ENCODE assay signal across 12 cellular contexts in the genomic region with DNA sequence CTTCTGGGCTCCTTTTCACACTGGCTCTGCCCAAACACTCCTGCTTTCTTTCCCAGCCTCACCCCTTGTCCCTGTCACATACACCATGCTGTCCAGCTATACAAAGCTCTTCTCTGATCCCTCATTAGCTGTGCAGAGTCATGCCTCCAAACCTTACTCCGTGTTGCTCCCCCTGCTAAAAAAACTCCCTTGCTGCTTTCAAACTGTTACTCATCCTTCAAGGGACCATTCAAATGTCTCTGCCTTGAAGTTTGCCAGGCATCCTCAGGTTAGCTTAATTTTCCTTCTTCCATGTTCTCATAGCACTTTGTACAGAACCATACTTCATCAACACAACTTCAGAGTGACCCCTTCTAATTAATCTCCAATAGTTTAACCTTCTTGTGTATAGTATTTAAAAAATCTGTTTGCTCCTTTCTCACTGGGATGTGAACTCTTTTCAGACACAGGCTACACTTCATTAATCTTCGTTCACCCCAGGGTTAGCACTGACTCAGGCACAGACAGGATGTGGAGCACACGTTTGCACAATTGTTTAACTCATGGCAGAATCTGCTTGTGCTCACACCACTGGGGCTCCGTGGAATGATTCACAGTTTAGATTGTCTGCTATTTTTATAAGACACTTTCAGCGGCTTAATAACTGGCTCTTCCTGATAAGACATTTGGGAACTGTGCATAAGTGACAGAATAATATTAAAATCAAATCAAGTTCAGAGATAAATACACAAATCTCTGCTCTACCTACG. TPM values are rescaled to one million over a fixed set of nuclear protein-coding genes. Genes with fewer than 3 reads are reported as not detected.
DNase-seq lines count a peak whose midpoint lies in the region; ATAC-seq and TF ChIP-seq lines count a peak whose summit lies in the region.
"Had no signal": no experiment of that assay in that cellular context is flagged by ENCODE, and none has a peak within 500 bp of the region (broad histone marks: within the 10 kb centered on the region; RNA-seq: fewer than 3 reads in every experiment).

No MANE protein-coding gene starts in this region.

- TF ChIP-seq CTCF in type B pancreatic cell (conservative IDR thresholded peaks at IDR 0.05) = no peak

- no peaks in the 10 kb centered on the region for H3K36me3 ChIP-seq in HAP-1 (replicated peaks)
- H3K36me3 ChIP-seq: SJSA1 had no signal

- ATAC-seq in GM18505 (IDR thresholded peaks at IDR 0.05; ENCODE audit: unreplicated experiment) (peak; percentile 73), HG03103 (IDR thresholded peaks at IDR 0.05; ENCODE audit: low read depth, unreplicated experiment) (peak; percentile 48), naive B cell (ENCODE audit: low read depth in 2 of 2) (peak; percentile 71 to 75), left lobe of liver (no peak)
- peak; percentile 62 for ATAC-seq in activated T-helper 17 cell treated with anti-CD3 and anti-CD28 coated beads, Interleukin-2, amount 50 U/mL, for 72 hours (replicated peaks)

- peaks cover 4% of the 10 kb centered on the region; the same call in 1 of the 2 replicates for H3K27me3 ChIP-seq in HAP-1 (ENCODE audit: low read depth)
- H3K27me3 ChIP-seq: SJSA1 had no signal

- no peaks in the 10 kb centered on the region for H3K4me1 ChIP-seq in HAP-1

- no peaks in the 10 kb centered on the region for H3K9me3 Mint-ChIP-seq in activated T-helper 17 cell treated with anti-CD3 and anti-CD28 coated beads, Interleukin-2, amount 50 U/mL, for 72 hours
- peaks cover 0 to 4% (median 0%) of the 10 kb centered on the region in 7 donors for H3K9me3 Mint-ChIP-seq in naive B cell
- H3K9me3 Mint-ChIP-seq in type B pancreatic cell = no peaks in the 10 kb centered on the region
- H3K9me3 Mint-ChIP-seq: activated T-helper 1 cell treated with anti-CD3 and anti-CD28 coated beads, Interleukin-12 subunit alpha, Interleukin-12 subunit beta, Interleukin-2, Interleukin-4 antibody, amounts not matched to agents 30 ng/mL and 10 ng/mL and 1 ng/mL, durations not matched to agents 14 hours and 24 hours and 36 hours had no signal

- H3K4me3 ChIP-seq in HAP-1 = no peak overlapping the region
- H3K4me3 ChIP-seq: SJSA1 had no signal

- peaks cover 5% of the 10 kb centered on the region for H3K36me3 Mint-ChIP-seq in activated T-helper 17 cell treated with anti-CD3 and anti-CD28 coated beads, Interleukin-2, amount 50 U/mL, for 72 hours (ENCODE audit: low read depth)
- H3K36me3 Mint-ChIP-seq in naive B cell (peaks cover 5 to 8% of the 10 kb centered on the region in 2 donors), type B pancreatic cell (no peaks in the 10 kb centered on the region)

- peaks cover 4% of the 10 kb centered on the region for H3K27me3 Mint-ChIP-seq in activated T-helper 17 cell treated with anti-CD3 and anti-CD28 coated beads, Interleukin-2, amount 50 U/mL, for 72 hours
- H3K27me3 Mint-ChIP-seq in naive B cell (peaks cover 0 to 5% (median 0%) of the 10 kb centered on the region in 3 donors), type B pancreatic cell (peaks cover 4% of the 10 kb centered on the region)

- in situ Hi-C loops in HAP-1 (cut with MboI; ENCODE audit: low sequenced_read_pairs) = no loop called here

- peaks cover 11% of the 10 kb centered on the region for H3K4me1 Mint-ChIP-seq in activated T-helper 17 cell treated with anti-CD3 and anti-CD28 coated beads, Interleukin-2, amount 50 U/mL, for 72 hours
- H3K4me1 Mint-ChIP-seq in naive B cell (peaks cover 34 to 51% (median 46%) of the 10 kb centered on the region in 3 donors), type B pancreatic cell (ENCODE audit: unreplicated experiment) (peaks cover 13% of the 10 kb centered on the region)

- H3K27ac Mint-ChIP-seq in activated T-helper 17 cell treated with anti-CD3 and anti-CD28 coated beads, Interleukin-2, amount 50 U/mL, for 72 hours = peak overlapping the region; percentile 36
- H3K27ac Mint-ChIP-seq in naive B cell = peak overlapping the region in 3 of 6 donors; percentile 32 to 86 (median 73)
- no peak overlapping the region for H3K27ac Mint-ChIP-seq in type B pancreatic cell
- H3K27ac Mint-ChIP-seq: activated T-helper 1 cell treated with anti-CD3 and anti-CD28 coated beads, Interleukin-12 subunit alpha, Interleukin-12 subunit beta, Interleukin-2, Interleukin-4 antibody, amounts not matched to agents 30 ng/mL and 10 ng/mL and 1 ng/mL, durations not matched to agents 14 hours and 24 hours and 36 hours had no signal

- H3K4me3 Mint-ChIP-seq in activated T-helper 17 cell treated with anti-CD3 and anti-CD28 coated beads, Interleukin-2, amount 50 U/mL, for 72 hours = no peak overlapping the region
- H3K4me3 Mint-ChIP-seq in naive B cell = peak overlapping the region in 2 of 8 donors; percentile 17 to 38
- no peak overlapping the region for H3K4me3 Mint-ChIP-seq in type B pancreatic cell
- H3K4me3 Mint-ChIP-seq: activated T-helper 1 cell treated with anti-CD3 and anti-CD28 coated beads, Interleukin-12 subunit alpha, Interleukin-12 subunit beta, Interleukin-2, Interleukin-4 antibody, amounts not matched to agents 30 ng/mL and 10 ng/mL and 1 ng/mL, durations not matched to agents 14 hours and 24 hours and 36 hours had no signal

- H3K9me3 ChIP-seq in HAP-1 = no peaks in the 10 kb centered on the region
- H3K9me3 ChIP-seq: SJSA1 had no signal

- no peak for TF ChIP-seq POLR2A in GM18505 (IDR thresholded peaks at IDR 0.05; ENCODE audit: borderline replicate concordance, extremely low read depth, insufficient read depth, insufficient read length)

- no peak for DNase-seq in naive B cell
- no peak for DNase-seq in HAP-1 (ENCODE audit: low spot score in 2 of 2)
- DNase-seq in left lobe of liver (ENCODE audit: low spot score) = no peak
- no peak for DNase-seq in type B pancreatic cell (ENCODE audit: extremely low spot score, unreplicated experiment)
- DNase-seq in DMS53 treated with DMSO at 0.1 percent for 48 hours (lab: John Stamatoyannopoulos, UW; ENCODE audit: unreplicated experiment) = no peak
- DNase-seq: H7, Kasumi-1 had no signal

RNA-seq across cellular contexts. Expression of a gene that starts 21.4 kb away (rescaled TPM):
- total RNA-seq in activated T-helper 17 cell treated with anti-CD3 and anti-CD28 coated beads, Interleukin-2, amount 50 U/mL, for 72 hours = 10 to 100 TPM; 39.7 to 70.3 TPM
- polyA plus RNA-seq in naive B cell (ENCODE audit: low read depth in 6 of 6) = 100 to 1,000 TPM; 129 to 288 (median 195) TPM
- 5.0 TPM for total RNA-seq in left lobe of liver
- 28.2 and 43.8 TPM in 2 replicates for total RNA-seq in type B pancreatic cell (ENCODE audit: low replicate concordance)

RNA-seq across cellular contexts. Expression of a gene that starts 29.8 kb away (rescaled TPM):
- total RNA-seq in activated T-helper 17 cell treated with anti-CD3 and anti-CD28 coated beads, Interleukin-2, amount 50 U/mL, for 72 hours = 10 to 100 TPM; 21.8 to 33.7 TPM
- polyA plus RNA-seq in naive B cell (ENCODE audit: low read depth in 6 of 6) = 10 to 100 TPM; 57.8 to 83.2 (median 71.3) TPM
- total RNA-seq in left lobe of liver = 20.4 TPM
- 25.3 and 28.0 TPM in 2 replicates for total RNA-seq in type B pancreatic cell (ENCODE audit: low replicate concordance)
